Comparison of ENCODE assay signal across 27 cellular contexts in the genomic region with DNA sequence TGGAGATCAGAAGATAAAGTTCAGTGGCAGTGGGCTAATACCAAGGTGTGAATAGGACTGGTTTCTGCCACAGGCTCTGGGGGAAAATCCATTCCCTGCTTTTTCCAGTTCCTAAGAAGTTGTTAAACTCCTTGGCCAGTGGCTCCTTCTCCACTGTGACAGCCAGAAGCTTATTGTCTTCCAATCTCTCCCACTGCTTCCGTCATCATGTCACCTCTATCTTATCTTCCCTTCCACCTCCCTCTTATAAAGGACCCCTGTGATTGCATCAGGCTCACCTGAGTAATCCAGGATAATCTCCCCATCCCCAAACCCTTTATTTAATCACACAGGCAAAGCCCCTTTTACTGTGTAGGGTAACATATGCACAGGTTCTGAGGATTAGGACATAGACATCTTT.
"Had no signal": no experiment of that assay in that cellular context is flagged by ENCODE, and none has a peak within 500 bp of the region (broad histone marks: within the 10 kb centered on the region; RNA-seq: fewer than 3 reads in every experiment).

No MANE protein-coding gene starts in this region.

- H3K4me2 ChIP-seq: neural progenitor cell had no signal

- H3K79me2 ChIP-seq: parathyroid adenoma had no signal

- H2AFZ ChIP-seq: neural progenitor cell, parathyroid adenoma had no signal

- H3K27me3 ChIP-seq: neural progenitor cell, ovary, right lobe of liver, sigmoid colon, stomach, thyroid gland, tibial nerve, upper lobe of left lung, vagina had no signal

- H3K36me3 Mint-ChIP-seq: neural progenitor cell; stimulated activated effector memory CD8-positive, alpha-beta T cell treated with anti-CD3 and anti-CD28 coated beads, Interleukin-12 subunit alpha, Interleukin-12 subunit beta, amount 100 ng/mL, for 72 hours; stimulated activated naive B cell treated with anti-CD40 and anti-IgM and Interleukin-4, amounts not matched to agents 10 μg/mL and 1 μg/mL and 100 μg/mL, for 72 hours had no signal

- ATAC-seq: psoas muscle; right cardiac atrium; right lobe of liver; stimulated activated effector memory CD8-positive, alpha-beta T cell treated with anti-CD3 and anti-CD28 coated beads, Interleukin-12 subunit alpha, Interleukin-12 subunit beta, amount 100 ng/mL, for 72 hours had no signal

- H3K4me3 ChIP-seq: neural progenitor cell, ovary, psoas muscle, right lobe of liver, sigmoid colon, stomach, thoracic aorta, thyroid gland, tibial nerve, upper lobe of left lung, vagina had no signal

- H3K27me3 Mint-ChIP-seq: progenitor cell of endocrine pancreas; stimulated activated naive B cell treated with anti-CD40 and anti-IgM and Interleukin-4, amounts not matched to agents 10 μg/mL and 1 μg/mL and 100 μg/mL, for 72 hours; stimulated activated naive CD8-positive, alpha-beta T cell treated with anti-CD3 and anti-CD28 coated beads, Interleukin-15, Interleukin-2, amounts not matched to agents 100 ng/mL and 50 ng/mL, for 24 hours had no signal

- H3K9me3 ChIP-seq: ovary, right lobe of liver, sigmoid colon, thyroid gland, tibial nerve, vagina had no signal

- H3K27ac Mint-ChIP-seq: nephron; neural progenitor cell; progenitor cell of endocrine pancreas; stimulated activated effector memory CD8-positive, alpha-beta T cell treated with anti-CD3 and anti-CD28 coated beads, Interleukin-12 subunit alpha, Interleukin-12 subunit beta, amount 100 ng/mL, for 72 hours; stimulated activated naive B cell treated with anti-CD40 and anti-IgM and Interleukin-4, amounts not matched to agents 10 μg/mL and 1 μg/mL and 100 μg/mL, for 72 hours; stimulated activated naive CD8-positive, alpha-beta T cell treated with anti-CD3 and anti-CD28 coated beads, Interleukin-15, Interleukin-2, amounts not matched to agents 100 ng/mL and 50 ng/mL, for 24 hours had no signal

- H3K27ac ChIP-seq: neural progenitor cell, ovary, parathyroid adenoma, psoas muscle, right lobe of liver, sigmoid colon, stomach, thoracic aorta, thyroid gland, tibial nerve, upper lobe of left lung, vagina had no signal

- H3K4me3 Mint-ChIP-seq: nephron; neural progenitor cell; stimulated activated effector memory CD8-positive, alpha-beta T cell treated with anti-CD3 and anti-CD28 coated beads, Interleukin-12 subunit alpha, Interleukin-12 subunit beta, amount 100 ng/mL, for 72 hours; stimulated activated naive B cell treated with anti-CD40 and anti-IgM and Interleukin-4, amounts not matched to agents 10 μg/mL and 1 μg/mL and 100 μg/mL, for 72 hours; stimulated activated naive CD8-positive, alpha-beta T cell treated with anti-CD3 and anti-CD28 coated beads, Interleukin-15, Interleukin-2, amounts not matched to agents 100 ng/mL and 50 ng/mL, for 24 hours had no signal

- DNase-seq: occipital lobe; ovary; posterior cingulate gyrus; psoas muscle; right cardiac atrium; right lobe of liver; sigmoid colon; small intestine; stimulated activated CD4-positive, alpha-beta T cell treated with anti-CD3 and anti-CD28 coated beads, Interleukin-15, amount 100 ng/mL, for 24 hours; stimulated activated CD4-positive, alpha-beta T cell treated with anti-CD3 and anti-CD28 coated beads, Interleukin-2, amount 100 ng/mL, for 24 hours; stimulated activated CD4-positive, alpha-beta T cell treated with anti-CD3 and anti-CD28 coated beads, Interleukin-2, amount 100 ng/mL, for 48 hours; stimulated activated CD4-positive, alpha-beta T cell treated with anti-CD3 and anti-CD28 coated beads, Interleukin-4, amount 100 ng/mL, for 24 hours; stimulated activated naive B cell treated with anti-CD40 and anti-IgM and Interleukin-4, amounts not matched to agents 10 μg/mL and 1 μg/mL and 100 μg/mL, for 72 hours; stimulated activated naive CD4-positive, alpha-beta T cell treated with Interleukin-2 at 50 U/mL for 16 hours; stomach; thyroid gland; trophoblast cell; upper lobe of left lung had no signal

- H3K4me1 ChIP-seq: neural progenitor cell, parathyroid adenoma, psoas muscle, right lobe of liver, sigmoid colon, stomach, thyroid gland, tibial nerve, upper lobe of left lung, vagina had no signal

- H3K4me1 Mint-ChIP-seq: nephron; neural progenitor cell; stimulated activated effector memory CD8-positive, alpha-beta T cell treated with anti-CD3 and anti-CD28 coated beads, Interleukin-12 subunit alpha, Interleukin-12 subunit beta, amount 100 ng/mL, for 72 hours had no signal

- H3K9ac ChIP-seq: neural progenitor cell, parathyroid adenoma had no signal

- H3K36me3 ChIP-seq: neural progenitor cell, ovary, right lobe of liver, sigmoid colon, stomach, thoracic aorta, thyroid gland, tibial nerve, upper lobe of left lung, vagina had no signal
